20 cellular contexts compared by ENCODE assay signal in genomic region chr6:28188111-28188979, GRCh38. TPM values are rescaled to one million over a fixed set of nuclear protein-coding genes. Genes with fewer than 3 reads are reported as not detected.
DNase-seq lines count a peak whose midpoint lies in the region; ATAC-seq, FAIRE-seq and TF ChIP-seq lines count a peak whose summit lies in the region.
"Had no signal": no experiment of that assay in that cellular context is flagged by ENCODE, and none has a peak within 500 bp of the region (broad histone marks: within the 10 kb centered on the region; RNA-seq: fewer than 3 reads in every experiment).

No MANE protein-coding gene starts in this region.

- peaks cover 0 to 15% of the 10 kb centered on the region in 2 experiments; a peak in 2 of 5 replicates for H3K27me3 ChIP-seq in HepG2 (ENCODE audit: control insufficient read depth in 1 of 2, insufficient read depth in 2 of 2, low read length in 2 of 2)
- H3K27me3 ChIP-seq in right lobe of liver = no peaks in the 10 kb centered on the region
- peaks cover 0 to 7% (median 2%) of the 10 kb centered on the region in 4 donors for H3K27me3 ChIP-seq in liver (ENCODE audit: control insufficient read depth in 4 of 4, insufficient read depth in 4 of 4, low read length in 3 of 4)
- H3K27me3 ChIP-seq: BLaER1 treated with 17β-estradiol and CSF1 and Interleukin-3, amounts not matched to agents 10 nM and 100 nM had no signal

- in situ Hi-C loops in HepG2 (cut with HindIII; ENCODE audit: extremely low pct_ligation_motif_present, low pct_unique_long_range_greater_than_20kb) = no loop called here

- H3K36me3 ChIP-seq in HepG2 (replicated peaks in 1 of 2; ENCODE audit: control insufficient read depth in 1 of 2, insufficient read depth in 2 of 2, low read length in 2 of 2) (no peaks in the 10 kb centered on the region), right lobe of liver (no peaks in the 10 kb centered on the region), liver (ENCODE audit: control insufficient read depth in 4 of 4, insufficient read depth in 3 of 4, low read depth in 1 of 4, low read length in 3 of 4) (no peaks in the 10 kb centered on the region)

- H3K4me1 ChIP-seq in HepG2 (ENCODE audit: insufficient read depth, low read length) = no peaks in the 10 kb centered on the region
- no peaks in the 10 kb centered on the region for H3K4me1 ChIP-seq in right lobe of liver
- H3K4me1 ChIP-seq in liver (ENCODE audit: control insufficient read depth in 4 of 4, insufficient read depth in 4 of 4, low read length in 3 of 4) = no peaks in the 10 kb centered on the region
- H3K4me1 ChIP-seq: BLaER1 treated with 17β-estradiol and CSF1 and Interleukin-3, amounts not matched to agents 10 nM and 100 nM had no signal

- intact Hi-C loops in HepG2 (cut with micrococcal nuclease; ENCODE audit: unreplicated experiment) (no loop called here), right lobe of liver (cut with DNase I) (no loop called here)

- no peak overlapping the region for H2AFZ ChIP-seq in HepG2 (ENCODE audit: low read length)

- H3K27ac ChIP-seq in HepG2 (ENCODE audit: extremely low read length, insufficient read depth, low read length) = no peak overlapping the region
- no peak overlapping the region for H3K27ac ChIP-seq in right lobe of liver
- H3K27ac ChIP-seq in liver (ENCODE audit: low read depth in 1 of 2, low read length in 2 of 2) = no peak overlapping the region
- H3K27ac ChIP-seq: BLaER1 treated with 17β-estradiol and CSF1 and Interleukin-3, amounts not matched to agents 10 nM and 100 nM had no signal

- WGBS in HepG2 (ENCODE audit: low lambda C conversion rate) = 31% methylated on average over 6 of the region's 6 CpGs
- WGBS in right lobe of liver (ENCODE audit: insufficient coverage, low coverage, low lambda C conversion rate, missing lambda C conversion rate) = 35% methylated on average over 6 of the region's 6 CpGs
- 77% methylated on average over 6 of the region's 6 CpGs for WGBS in liver

- no peak for TF ChIP-seq POLR2A in HepG2 (IDR thresholded peaks at IDR 0.05; ENCODE audit: insufficient read depth in 1 of 2, low read depth in 2 of 2, low read length in 2 of 2)
- no peak for TF ChIP-seq POLR2A in right lobe of liver (IDR thresholded peaks at IDR 0.05)

- H3K79me2 ChIP-seq in HepG2 (ENCODE audit: insufficient read depth, low read length) = no peaks in the 10 kb centered on the region

- no peaks in the 10 kb centered on the region for H3K4me1 Mint-ChIP-seq in WTC11
- no peaks in the 10 kb centered on the region for H3K4me1 Mint-ChIP-seq in stimulated activated memory B cell treated with anti-CD40 and anti-IgM and Interleukin-4, amounts not matched to agents 10 μg/mL and 1 μg/mL and 100 μg/mL, for 72 hours
- H3K4me1 Mint-ChIP-seq: CD4-positive, CD25-positive, alpha-beta regulatory T cell had no signal

- H3K36me3 Mint-ChIP-seq in WTC11 = peaks cover 19% of the 10 kb centered on the region
- peaks cover under 1% of the 10 kb centered on the region for H3K36me3 Mint-ChIP-seq in stimulated activated memory B cell treated with anti-CD40 and anti-IgM and Interleukin-4, amounts not matched to agents 10 μg/mL and 1 μg/mL and 100 μg/mL, for 72 hours

- H3K9me3 ChIP-seq in HepG2 (ENCODE audit: low read length) (no peaks in the 10 kb centered on the region), right lobe of liver (peaks cover 0 to 9% (median 4%) of the 10 kb centered on the region in 4 donors), liver (ENCODE audit: control insufficient read depth in 4 of 4, low read length in 3 of 4) (peaks cover 35 to 52% (median 37%) of the 10 kb centered on the region in 4 donors)

- POLR2A ChIA-PET in HepG2 (lab: Yijun Ruan, JAX) (no interaction called here), WTC11 (lab: Charles Lee) (no interaction called here)

- DNase-seq in HepG2 (ENCODE audit: low spot score) (no peak), right lobe of liver (no peak), WTC11 (ENCODE audit: low spot score) (no peak), hypothalamus (lab: John Stamatoyannopoulos, UW) (no peak)
- no peak for DNase-seq in stimulated activated naive CD4-positive, alpha-beta T cell treated with Interleukin-2 at 50 U/mL for 16 hours (lab: John Stamatoyannopoulos, UW)
- DNase-seq: 8988T; AML-193; Calu3; CD4-positive, CD25-positive, alpha-beta regulatory T cell; DMS 273 treated with DMSO at 0.1 percent for 48 hours; DMS79 treated with DMSO at 0.1 percent for 48 hours; EL; KG1 had no signal

- no TSS peak for BruUV-seq in HepG2 (replicated peaks; lab: Mats Ljungman, UMichigan)

- H3K4me2 ChIP-seq in HepG2 (ENCODE audit: low read depth, low read length) = no peak overlapping the region
- H3K4me2 ChIP-seq: BLaER1 treated with 17β-estradiol and CSF1 and Interleukin-3, amounts not matched to agents 10 nM and 100 nM had no signal

- no peak overlapping the region for H3K4me3 ChIP-seq in HepG2 (replicated peaks in 1 of 3; ENCODE audit: insufficient read depth in 1 of 3, low read depth in 2 of 3, low read length in 3 of 3)
- H3K4me3 ChIP-seq in right lobe of liver = no peak overlapping the region
- peak overlapping the region in 2 of 3 donors; percentile 26 to 50 for H3K4me3 ChIP-seq in liver (ENCODE audit: low read depth in 1 of 3, low read length in 3 of 3)

- no peak for TF ChIP-seq RAD21 in HepG2 (CRISPR knock-in tag; IDR thresholded peaks at IDR 0.05)
- TF ChIP-seq RAD21 in liver (IDR thresholded peaks at IDR 0.05) = no peak

- peaks cover 79% of the 10 kb centered on the region for H3K9me3 Mint-ChIP-seq in WTC11
- H3K9me3 Mint-ChIP-seq in stimulated activated memory B cell treated with anti-CD40 and anti-IgM and Interleukin-4, amounts not matched to agents 10 μg/mL and 1 μg/mL and 100 μg/mL, for 72 hours = peaks cover 23% of the 10 kb centered on the region

- TF ChIP-seq CTCF in HepG2 (CRISPR knock-in tag; IDR thresholded peaks at IDR 0.05) (no peak), right lobe of liver (IDR thresholded peaks at IDR 0.05) (no peak), WTC11 (IDR thresholded peaks at IDR 0.05) (no peak), liver (IDR thresholded peaks at IDR 0.05; ENCODE audit: low read depth, low read length, missing input control) (no peak)

- ATAC-seq in HepG2 (no peak), right lobe of liver (no peak), WTC11 (no peak)
- ATAC-seq in stimulated activated memory B cell treated with anti-CD40 and anti-IgM and Interleukin-4, amounts not matched to agents 10 μg/mL and 1 μg/mL and 100 μg/mL, for 72 hours = no peak
- ATAC-seq: HCT116 had no signal

- no peaks in the 10 kb centered on the region for H4K20me1 ChIP-seq in HepG2 (ENCODE audit: insufficient read depth, low read length)
- H4K20me1 ChIP-seq: BLaER1 treated with 17β-estradiol and CSF1 and Interleukin-3, amounts not matched to agents 10 nM and 100 nM had no signal

- CTCF ChIA-PET in HepG2 (lab: Yijun Ruan, JAX; ENCODE audit: low intra/inter-chr PET ratio, low total read pairs) = no interaction called here
- CTCF ChIA-PET in WTC11 (lab: Charles Lee) = no interaction called here

- H3K27ac Mint-ChIP-seq in WTC11 = no peak overlapping the region
- H3K27ac Mint-ChIP-seq in stimulated activated memory B cell treated with anti-CD40 and anti-IgM and Interleukin-4, amounts not matched to agents 10 μg/mL and 1 μg/mL and 100 μg/mL, for 72 hours = no peak overlapping the region

- H3K9ac ChIP-seq in HepG2 (ENCODE audit: insufficient read depth, low read depth, low read length) (no peak overlapping the region), liver (ENCODE audit: low read depth in 1 of 2, low read length in 2 of 2) (no peak overlapping the region)
- H3K9ac ChIP-seq: BLaER1 treated with 17β-estradiol and CSF1 and Interleukin-3, amounts not matched to agents 10 nM and 100 nM had no signal

- no peak overlapping the region for H3K4me3 Mint-ChIP-seq in WTC11
- H3K4me3 Mint-ChIP-seq in stimulated activated memory B cell treated with anti-CD40 and anti-IgM and Interleukin-4, amounts not matched to agents 10 μg/mL and 1 μg/mL and 100 μg/mL, for 72 hours = no peak overlapping the region
- H3K4me3 Mint-ChIP-seq: CD4-positive, CD25-positive, alpha-beta regulatory T cell had no signal

- peaks cover 56% of the 10 kb centered on the region for H3K27me3 Mint-ChIP-seq in WTC11 (ENCODE audit: low read depth)
- H3K27me3 Mint-ChIP-seq in stimulated activated memory B cell treated with anti-CD40 and anti-IgM and Interleukin-4, amounts not matched to agents 10 μg/mL and 1 μg/mL and 100 μg/mL, for 72 hours = no peaks in the 10 kb centered on the region

- TF ChIP-seq EP300 in HepG2 (IDR thresholded peaks at IDR 0.05; ENCODE audit: low read depth in 2 of 2, low read length in 2 of 2) (no peak), HepG2 (CRISPR knock-in tag; IDR thresholded peaks at IDR 0.05; ENCODE audit: borderline replicate concordance) (no peak)

- FAIRE-seq in HepG2 (lab: Jason Lieb, UNC) = peak; percentile 21
- FAIRE-seq: G401.6, GM12892, H54 had no signal

RNA-seq across cellular contexts. Expression of gene ZSCAN9, which starts 36.7 kb away (rescaled TPM):
- 17.2 and 17.8 TPM in 2 replicates for total RNA-seq in HepG2 (2016; rRNA removed; fragmentation: Illumina TruSeq; extraction: Trizol)
- 7.2 and 8.1 TPM in 2 replicates for total RNA-seq in HepG2 (2016; cell fraction: cytosol; rRNA removed; fragmentation: Illumina TruSeq; extraction: Trizol; ENCODE audit: low read depth)
- total RNA-seq in HepG2 (2016; cell fraction: insoluble cytoplasmic fraction; rRNA removed; fragmentation: Illumina TruSeq; extraction: Trizol) = 16.5 and 18.3 TPM in 2 replicates
- 11.7 and 14.0 TPM in 2 replicates for total RNA-seq in HepG2 (2016; cell fraction: membrane; rRNA removed; fragmentation: Illumina TruSeq; extraction: Trizol)
- total RNA-seq in HepG2 (2016; cell fraction: nucleus; rRNA removed; fragmentation: Illumina TruSeq; extraction: Trizol) = 17.5 and 19.6 TPM in 2 replicates
- polyA plus RNA-seq in HepG2 (2011; rRNA removed) = 14.6 and 16.3 TPM in 2 replicates
- 7.0 and 11.8 TPM in 2 replicates for polyA plus RNA-seq in HepG2 (2011; cell fraction: cytosol; rRNA removed)
- 15.9 and 27.8 TPM in 2 replicates for polyA plus RNA-seq in HepG2 (2011; cell fraction: nucleus; rRNA removed)
- 9.5 and 12.1 TPM in 2 replicates for polyA plus RNA-seq in HepG2 (2012)
- 1.2 and 1.4 TPM in 2 replicates for polyA plus RNA-seq in HepG2 (2016; cell fraction: cytosol; fragmentation: Illumina TruSeq; extraction: Trizol; ENCODE audit: low read depth)
- 13.3 and 14.6 TPM in 2 replicates for polyA plus RNA-seq in HepG2 (2016; cell fraction: insoluble cytoplasmic fraction; fragmentation: Illumina TruSeq; extraction: Trizol; ENCODE audit: low read depth)
- 2.7 and 3.2 TPM in 2 replicates for polyA plus RNA-seq in HepG2 (2016; cell fraction: membrane; fragmentation: Illumina TruSeq; extraction: Trizol; ENCODE audit: low read depth)
- polyA plus RNA-seq in HepG2 (2016; cell fraction: nucleus; fragmentation: Illumina TruSeq; extraction: Trizol; ENCODE audit: insufficient read depth, low read depth) = 23.9 and 28.2 TPM in 2 replicates
- polyA minus RNA-seq in HepG2 (2011; rRNA and poly(A)+ RNA removed; ENCODE audit: low replicate concordance) = 12.1 and 12.9 TPM in 2 replicates
- polyA minus RNA-seq in HepG2 (2011; cell fraction: cytosol; rRNA and poly(A)+ RNA removed) = 6.7 and 7.1 TPM in 2 replicates
- polyA minus RNA-seq in HepG2 (2011; cell fraction: nucleus; rRNA and poly(A)+ RNA removed) = 40.9 and 49.9 TPM in 2 replicates
- 1 to 10 TPM; 2.0 to 3.9 (median 3.3) TPM for total RNA-seq in right lobe of liver
- total RNA-seq in WTC11 (2021) = 13.0 to 15.1 TPM (median 14.5 TPM) in 3 replicates
- 1 to 10 TPM; 3.1 to 4.8 TPM for total RNA-seq in liver
- polyA plus RNA-seq in liver = 1 to 10 TPM; 1.3 to 2.2 TPM

RNA-seq across cellular contexts. Expression of gene ZKSCAN8, which starts 46.7 kb away (rescaled TPM):
- total RNA-seq in HepG2 (2016; rRNA removed; fragmentation: Illumina TruSeq; extraction: Trizol) (20.9 and 36.1 TPM in 2 replicates), right lobe of liver (1 to 10 TPM; 5.4 to 7.2 (median 6.8) TPM), WTC11 (2021) (21.7 to 22.9 TPM (median 22.7 TPM) in 3 replicates), liver (10 to 100 TPM; 11.0 to 13.4 TPM)
- total RNA-seq in HepG2 (2016; cell fraction: cytosol; rRNA removed; fragmentation: Illumina TruSeq; extraction: Trizol; ENCODE audit: low read depth) = 1.4 and 2.6 TPM in 2 replicates
- total RNA-seq in HepG2 (2016; cell fraction: insoluble cytoplasmic fraction; rRNA removed; fragmentation: Illumina TruSeq; extraction: Trizol) = 18.7 and 32.4 TPM in 2 replicates
- 7.0 and 9.3 TPM in 2 replicates for total RNA-seq in HepG2 (2016; cell fraction: membrane; rRNA removed; fragmentation: Illumina TruSeq; extraction: Trizol)
- total RNA-seq in HepG2 (2016; cell fraction: nucleus; rRNA removed; fragmentation: Illumina TruSeq; extraction: Trizol) = 36.9 and 37.1 TPM in 2 replicates
- polyA plus RNA-seq in HepG2 (2011; rRNA removed) (10.8 and 12.4 TPM in 2 replicates), liver (1 to 10 TPM; 2.4 to 2.6 TPM)
- 4.4 and 7.8 TPM in 2 replicates for polyA plus RNA-seq in HepG2 (2011; cell fraction: cytosol; rRNA removed)
- 36.6 and 48.8 TPM in 2 replicates for polyA plus RNA-seq in HepG2 (2011; cell fraction: nucleus; rRNA removed)
- 20.0 and 21.0 TPM in 2 replicates for polyA plus RNA-seq in HepG2 (2012)
- 0.40 and 0.46 TPM in 2 replicates for polyA plus RNA-seq in HepG2 (2016; cell fraction: cytosol; fragmentation: Illumina TruSeq; extraction: Trizol; ENCODE audit: low read depth)
- 18.2 and 19.7 TPM in 2 replicates for polyA plus RNA-seq in HepG2 (2016; cell fraction: insoluble cytoplasmic fraction; fragmentation: Illumina TruSeq; extraction: Trizol; ENCODE audit: low read depth)
- polyA plus RNA-seq in HepG2 (2016; cell fraction: membrane; fragmentation: Illumina TruSeq; extraction: Trizol; ENCODE audit: low read depth) = 1.6 and 2.0 TPM in 2 replicates
- polyA plus RNA-seq in HepG2 (2016; cell fraction: nucleus; fragmentation: Illumina TruSeq; extraction: Trizol; ENCODE audit: insufficient read depth, low read depth) = 42.0 and 45.6 TPM in 2 replicates
- 16.6 and 22.5 TPM in 2 replicates for polyA minus RNA-seq in HepG2 (2011; rRNA and poly(A)+ RNA removed; ENCODE audit: low replicate concordance)
- 21.0 and 24.8 TPM in 2 replicates for polyA minus RNA-seq in HepG2 (2011; cell fraction: cytosol; rRNA and poly(A)+ RNA removed)
- polyA minus RNA-seq in HepG2 (2011; cell fraction: nucleus; rRNA and poly(A)+ RNA removed) = 49.2 and 60.8 TPM in 2 replicates

Comparison
In these comparisons a context has a peak if more than half of its experiments do, and no peak if none do; other contexts are left out.
1. H3K4me3 ChIP-seq: peak in liver (2 of 3); none in HepG2 (0 of 3) and right lobe of liver (0 of 3).